ENCODE assay signal across 32 cellular contexts in genomic region chr11:134020598-134020997, GRCh38.
"Had no signal": no experiment of that assay in that cellular context is flagged by ENCODE, and none has a peak within 500 bp of the region (broad histone marks: within the 10 kb centered on the region; RNA-seq: fewer than 3 reads in every experiment).

No MANE protein-coding gene starts in this region.

- H3K4me1 ChIP-seq: adrenal gland, body of pancreas, lower lobe of right lung, parathyroid adenoma, thyroid gland, upper lobe of left lung, vagina had no signal

- H3K4me3 ChIP-seq: adrenal gland, body of pancreas, coronary artery, lower lobe of right lung, psoas muscle, sigmoid colon, smooth muscle cell, thyroid gland, upper lobe of left lung, vagina had no signal

- H3K79me2 ChIP-seq: parathyroid adenoma had no signal

- H3K9me3 ChIP-seq: adrenal gland, body of pancreas, lower lobe of right lung, psoas muscle, sigmoid colon, thyroid gland, upper lobe of left lung, vagina had no signal

- H3K27ac Mint-ChIP-seq: activated naive CD8-positive, alpha-beta T cell treated with anti-CD3 and anti-CD28 coated beads for 36 hours; activated T-cell treated with anti-CD3 and anti-CD28 coated beads, Interleukin-2, amount 50 U/mL, for 72 hours; stimulated activated memory B cell treated with anti-CD40 and anti-IgM and Interleukin-4, amounts not matched to agents 10 μg/mL and 1 μg/mL and 100 μg/mL, for 72 hours had no signal

- H3K27ac ChIP-seq: adrenal gland, body of pancreas, coronary artery, lower lobe of right lung, parathyroid adenoma, psoas muscle, sigmoid colon, thyroid gland, upper lobe of left lung, vagina had no signal

- H2AFZ ChIP-seq: parathyroid adenoma had no signal

- ATAC-seq: activated T-cell treated with anti-CD3 and anti-CD28 coated beads, Interleukin-2, amount 50 U/mL, for 72 hours; body of pancreas; left lobe of liver; lower lobe of right lung; naive thymus-derived CD8-positive, alpha-beta T cell; psoas muscle; stimulated activated memory B cell treated with anti-CD40 and anti-IgM and Interleukin-4, amounts not matched to agents 10 μg/mL and 1 μg/mL and 100 μg/mL, for 72 hours; stimulated activated naive CD8-positive, alpha-beta T cell treated with anti-CD3 and anti-CD28 coated beads, Interleukin-15, amount 100 ng/mL, for 72 hours had no signal

- FAIRE-seq: endothelial cell of umbilical vein, keratinocyte had no signal

- H3K36me3 ChIP-seq: adrenal gland, lower lobe of right lung, sigmoid colon, thyroid gland, upper lobe of left lung, vagina had no signal

- DNase-seq: activated CD4-positive, alpha-beta T cell treated with anti-CD3 and anti-CD28 coated beads for 4 hours; activated CD4-positive, alpha-beta T cell treated with anti-CD3 and anti-CD28 coated beads, Interleukin-2, amount 50 U/mL, for 4 hours; activated CD4-positive, CD25-positive, alpha-beta regulatory T cell; activated naive CD4-positive, alpha-beta T cell; activated naive CD8-positive, alpha-beta T cell treated with anti-CD3 and anti-CD28 coated beads for 36 hours; activated T-cell treated with anti-CD3 and anti-CD28 coated beads for 4 hours; activated T-cell treated with anti-CD3 and anti-CD28 coated beads, Interleukin-2, amount 50 U/mL, for 72 hours; adrenal gland; body of pancreas; hippocampal formation; lower lobe of right lung; mesenchymal stem cell; naive thymus-derived CD8-positive, alpha-beta T cell; occipital lobe; sigmoid colon; stimulated activated CD4-positive, alpha-beta T cell treated with anti-CD3 and anti-CD28 coated beads, Interleukin-1b, Interleukin-23, amount 100 ng/mL, for 48 hours; stimulated activated CD4-positive, alpha-beta T cell treated with anti-CD3 and anti-CD28 coated beads, Interleukin-4, amount 100 ng/mL, for 4 hours; stimulated activated CD8-positive, alpha-beta memory T cell treated with anti-CD3 and anti-CD28 coated beads, Interleukin-4, amount 100 ng/mL, for 48 hours; stimulated activated naive CD8-positive, alpha-beta T cell treated with anti-CD3 and anti-CD28 coated beads, Interleukin-15, amount 100 ng/mL, for 72 hours; substantia nigra; thyroid gland; upper lobe of left lung had no signal

- H3K4me3 Mint-ChIP-seq: activated naive CD8-positive, alpha-beta T cell treated with anti-CD3 and anti-CD28 coated beads for 36 hours; activated T-cell treated with anti-CD3 and anti-CD28 coated beads, Interleukin-2, amount 50 U/mL, for 72 hours; neural crest cell; stimulated activated memory B cell treated with anti-CD40 and anti-IgM and Interleukin-4, amounts not matched to agents 10 μg/mL and 1 μg/mL and 100 μg/mL, for 72 hours had no signal

- H3K4me2 ChIP-seq: smooth muscle cell had no signal

- H3K9me3 Mint-ChIP-seq: activated naive CD8-positive, alpha-beta T cell treated with anti-CD3 and anti-CD28 coated beads for 36 hours; activated T-cell treated with anti-CD3 and anti-CD28 coated beads, Interleukin-2, amount 50 U/mL, for 72 hours; naive thymus-derived CD8-positive, alpha-beta T cell; neural crest cell; stimulated activated memory B cell treated with anti-CD40 and anti-IgM and Interleukin-4, amounts not matched to agents 10 μg/mL and 1 μg/mL and 100 μg/mL, for 72 hours; stimulated activated naive CD8-positive, alpha-beta T cell treated with anti-CD3 and anti-CD28 coated beads, Interleukin-15, amount 100 ng/mL, for 72 hours had no signal

- H3K36me3 Mint-ChIP-seq: activated naive CD8-positive, alpha-beta T cell treated with anti-CD3 and anti-CD28 coated beads for 36 hours; naive thymus-derived CD8-positive, alpha-beta T cell; stimulated activated memory B cell treated with anti-CD40 and anti-IgM and Interleukin-4, amounts not matched to agents 10 μg/mL and 1 μg/mL and 100 μg/mL, for 72 hours had no signal

- H3K4me1 Mint-ChIP-seq: neural crest cell had no signal

- H3K9ac ChIP-seq: parathyroid adenoma had no signal

- H3K27me3 Mint-ChIP-seq: activated naive CD8-positive, alpha-beta T cell treated with anti-CD3 and anti-CD28 coated beads for 36 hours; naive thymus-derived CD8-positive, alpha-beta T cell had no signal

- H3K27me3 ChIP-seq: adrenal gland, body of pancreas, sigmoid colon, thyroid gland, upper lobe of left lung, vagina had no signal
